1 cellular context compared by ENCODE assay signal in the genomic region with DNA sequence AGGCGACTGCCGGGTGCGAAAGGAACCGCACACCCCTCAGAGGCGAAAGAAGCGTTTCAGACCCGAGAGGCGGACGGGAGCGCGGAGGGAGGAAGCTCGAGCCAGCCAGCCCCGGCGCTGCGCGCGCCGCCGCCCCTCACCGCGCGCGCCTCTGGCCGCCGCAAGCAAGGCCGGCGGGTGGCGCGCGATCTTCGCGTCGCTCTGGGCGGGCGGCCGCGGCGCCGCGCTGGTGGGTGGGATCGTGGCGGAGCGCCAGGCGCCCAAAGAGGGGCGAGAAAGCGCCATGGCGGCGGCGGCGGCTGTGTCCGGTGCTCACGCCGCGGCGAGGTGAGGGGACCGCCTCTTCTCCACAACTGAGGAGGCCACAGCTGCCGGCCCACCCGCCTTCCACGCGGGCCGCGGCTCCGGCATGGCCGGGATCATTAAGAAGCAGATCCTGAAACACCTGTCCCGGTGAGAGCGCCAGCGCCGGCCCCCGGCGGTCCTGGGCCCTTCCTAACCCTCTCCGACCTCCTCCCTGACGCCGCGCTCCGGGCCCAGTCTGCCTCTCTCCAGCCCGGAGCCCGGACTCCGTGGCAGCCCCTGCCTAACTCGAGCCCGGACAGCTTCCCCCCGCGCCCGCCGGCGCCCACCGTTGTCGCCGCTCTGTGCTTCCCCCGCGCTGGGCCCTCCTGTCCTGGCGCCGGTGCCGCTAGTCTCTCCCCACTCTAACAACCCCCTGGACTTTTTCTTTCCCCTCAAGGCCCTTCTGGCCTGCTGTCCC.
TF ChIP-seq lines count a peak whose summit lies in the region.

BLTP3A (plus strand) TSS at position 242 of the 763 bp plus-strand sequence; CDS start at position 410, 168 bp downstream.

TF ChIP-seq in HEK293, 187 proteins besides CTCF, POLR2A, EP300 and RAD21 (continued from another document):
- TF ChIP-seq REST (tag by site-specific recombination; IDR thresholded peaks at IDR 0.05) = 0 out of 2 replicates have a peak, but pooled peaks have one; percentile 13
- 0 out of 2 replicates have a peak, but pooled peaks have one; percentile 18 for TF ChIP-seq ZNF423 (tag by site-specific recombination; IDR thresholded peaks at IDR 0.05)
